In genomic region chr12:81296556-81297305, GRCh38 we compare ENCODE assay signal across 15 cellular contexts.
DNase-seq lines count a peak whose midpoint lies in the region; ATAC-seq, FAIRE-seq and TF ChIP-seq lines count a peak whose summit lies in the region.
"Had no signal": no experiment of that assay in that cellular context is flagged by ENCODE, and none has a peak within 500 bp of the region (broad histone marks: within the 10 kb centered on the region; RNA-seq: fewer than 3 reads in every experiment).

No MANE protein-coding gene starts in this region.

- no peaks in the 10 kb centered on the region for H3K4me1 Mint-ChIP-seq in stimulated activated effector memory CD8-positive, alpha-beta T cell treated with anti-CD3 and anti-CD28 coated beads, Interleukin-12 subunit alpha, Interleukin-12 subunit beta, amount 100 ng/mL, for 72 hours

- 85 to 86% methylated on average over 2 of the region's 2 CpGs for WGBS in testis, 2 donors

- H3K36me3 ChIP-seq in bronchial epithelial cell (ENCODE audit: control insufficient read depth, insufficient read depth, low read length) (no peaks in the 10 kb centered on the region), testis (ENCODE audit: low read depth, missing control alignments) (no peaks in the 10 kb centered on the region)
- H3K36me3 ChIP-seq: prostate gland, stomach had no signal

- TF ChIP-seq CTCF in bronchial epithelial cell (IDR thresholded peaks at IDR 0.05; ENCODE audit: insufficient read depth, low read length, severe bottlenecking), result no peak
- TF ChIP-seq CTCF in testis (IDR thresholded peaks at IDR 0.05), result no peak

- no peak for FAIRE-seq in bronchial epithelial cell (lab: Jason Lieb, UNC)

- no peaks in the 10 kb centered on the region for H3K9me3 ChIP-seq in testis
- H3K9me3 ChIP-seq: prostate gland, stomach had no signal

- no peak for TF ChIP-seq POLR2A in testis (IDR thresholded peaks at IDR 0.05)

- peaks cover 16% of the 10 kb centered on the region for H3K9me3 Mint-ChIP-seq in stimulated activated effector memory CD8-positive, alpha-beta T cell treated with anti-CD3 and anti-CD28 coated beads, Interleukin-12 subunit alpha, Interleukin-12 subunit beta, amount 100 ng/mL, for 72 hours

- no peak overlapping the region for H3K4me3 Mint-ChIP-seq in stimulated activated effector memory CD8-positive, alpha-beta T cell treated with anti-CD3 and anti-CD28 coated beads, Interleukin-12 subunit alpha, Interleukin-12 subunit beta, amount 100 ng/mL, for 72 hours
- H3K4me3 Mint-ChIP-seq: CD4-positive, alpha-beta T cell had no signal

- no peaks in the 10 kb centered on the region for H3K36me3 Mint-ChIP-seq in stimulated activated effector memory CD8-positive, alpha-beta T cell treated with anti-CD3 and anti-CD28 coated beads, Interleukin-12 subunit alpha, Interleukin-12 subunit beta, amount 100 ng/mL, for 72 hours

- peak; percentile 65 for DNase-seq in EL
- peak; percentile 15 for DNase-seq in NCI-H2171 (lab: John Stamatoyannopoulos, UW)
- peak; percentile 58 for DNase-seq in bronchial epithelial cell (ENCODE audit: low read depth)
- peak; percentile 69 for DNase-seq in non-pigmented ciliary epithelial cell (ENCODE audit: low read depth)
- no peak for DNase-seq in testis
- DNase-seq in stimulated activated effector memory CD8-positive, alpha-beta T cell treated with anti-CD3 and anti-CD28 coated beads, Interleukin-12 subunit alpha, Interleukin-12 subunit beta, amount 100 ng/mL, for 72 hours (ENCODE audit: low spot score in 2 of 2), result no peak
- DNase-seq: activated CD4-positive, CD25-positive, alpha-beta regulatory T cell treated with anti-CD3 and anti-CD28 coated beads, Interleukin-2, amount 50 U/mL, for 72 hours; activated T-cell treated with anti-CD3 and anti-CD28 coated beads, Interleukin-2, amount 50 U/mL, for 1 hour; CD4-positive, alpha-beta T cell; NCI-H748 treated with DMSO at 0.1 percent for 48 hours; stomach had no signal

- H3K27ac ChIP-seq in testis, result no peak overlapping the region
- H3K27ac ChIP-seq: epithelial cell of prostate, prostate gland, stomach had no signal

- ATAC-seq in GM19463 (IDR thresholded peaks at IDR 0.05; ENCODE audit: unreplicated experiment), result no peak
- no peak for ATAC-seq in stimulated activated effector memory CD8-positive, alpha-beta T cell treated with anti-CD3 and anti-CD28 coated beads, Interleukin-12 subunit alpha, Interleukin-12 subunit beta, amount 100 ng/mL, for 72 hours
- no peak for ATAC-seq in HG03565 (IDR thresholded peaks at IDR 0.05; ENCODE audit: unreplicated experiment)

- intact Hi-C loops in testis (cut with DNase I; ENCODE audit: low total_unique reads), result no loop called here

- no peaks in the 10 kb centered on the region for H3K27me3 ChIP-seq in bronchial epithelial cell (ENCODE audit: control insufficient read depth, insufficient read depth, low read length)
- H3K27me3 ChIP-seq in testis, result no peaks in the 10 kb centered on the region
- H3K27me3 ChIP-seq: stomach had no signal

- no peaks in the 10 kb centered on the region for H3K4me1 ChIP-seq in testis
- H3K4me1 ChIP-seq: prostate gland, stomach had no signal

- no peak overlapping the region for H3K27ac Mint-ChIP-seq in stimulated activated effector memory CD8-positive, alpha-beta T cell treated with anti-CD3 and anti-CD28 coated beads, Interleukin-12 subunit alpha, Interleukin-12 subunit beta, amount 100 ng/mL, for 72 hours
- H3K27ac Mint-ChIP-seq: CD4-positive, alpha-beta T cell had no signal

- H3K4me3 ChIP-seq in bronchial epithelial cell (ENCODE audit: low read depth, low read length) (no peak overlapping the region), testis (no peak overlapping the region)
- H3K4me3 ChIP-seq: prostate gland, stomach had no signal

Comparison
In these comparisons a context has a peak if more than half of its experiments do, and no peak if none do; other contexts are left out.
1. DNase-seq: peak in EL (single experiment), NCI-H2171 (single experiment), bronchial epithelial cell (single experiment) and non-pigmented ciliary epithelial cell (single experiment); none in testis (single experiment) and stimulated activated effector memory CD8-positive, alpha-beta T cell treated with anti-CD3 and anti-CD28 coated beads, Interleukin-12 subunit alpha, Interleukin-12 subunit beta, amount 100 ng/mL, for 72 hours (0 of 2).